ENCODE assay signal across 24 cellular contexts in genomic region chr12:113167868-113168267, GRCh38. TPM values are rescaled to one million over a fixed set of nuclear protein-coding genes. Genes with fewer than 3 reads are reported as not detected.
DNase-seq lines count a peak whose midpoint lies in the region; ATAC-seq, FAIRE-seq and TF ChIP-seq lines count a peak whose summit lies in the region.
"Had no signal": no experiment of that assay in that cellular context is flagged by ENCODE, and none has a peak within 500 bp of the region (broad histone marks: within the 10 kb centered on the region; RNA-seq: fewer than 3 reads in every experiment).

No MANE protein-coding gene starts in this region.

- in situ Hi-C loops in K562 (cut with MboI), result no loop called here

- CTCF ChIA-PET in K562 (lab: Yijun Ruan, JAX; ENCODE audit: low intra/inter-chr PET ratio), result interaction anchor here (0.6 kb wide), 2 partner anchors 138 to 910 kb away, joined by 4 read pairs; no protein-coding TSS in a partner anchor

- peak overlapping the region in 1 of 2 experiments; percentile 55; a peak in 1 of 4 replicates for H3K9ac ChIP-seq in K562 (ENCODE audit: insufficient read depth in 1 of 2, low read depth in 2 of 2, low read length in 2 of 2)

- H2AFZ ChIP-seq in K562 (ENCODE audit: low read depth, low read length), result no peak overlapping the region
- H2AFZ ChIP-seq: GM23338 had no signal

- peaks cover 6% of the 10 kb centered on the region; the same call in 1 of the 2 replicates for H4K20me1 ChIP-seq in K562 (replicated peaks; ENCODE audit: control insufficient read depth, insufficient read depth, low read length)

- no peak for DNase-seq in stimulated activated naive CD8-positive, alpha-beta T cell treated with anti-CD3 and anti-CD28 coated beads, Interleukin-15, amount 100 ng/mL, for 72 hours
- no peak for DNase-seq in stimulated activated naive CD8-positive, alpha-beta T cell treated with anti-CD3 and anti-CD28 coated beads, Interleukin-15, Interleukin-2, amounts not matched to agents 100 U/mL and 50 U/mL, for 24 hours
- no peak for DNase-seq in K562 (ENCODE audit: extremely low read depth in 1 of 4, low spot score in 3 of 4)
- DNase-seq in GM19238 (ENCODE audit: insufficient read length, low spot score), result no peak
- DNase-seq in activated T-cell treated with anti-CD3 and anti-CD28 coated beads, Interleukin-2, amount 50 U/mL, for 4 hours, result no peak
- DNase-seq: 8988T; C1 segment of cervical spinal cord; CD4-positive, CD25-positive, alpha-beta regulatory T cell; CD8-positive, alpha-beta memory T cell; COR-L47; DMS 273 treated with DMSO at 0.1 percent for 48 hours; DMS53; DND-41; EL; KG1 had no signal

- peaks cover 40% of the 10 kb centered on the region for H3K36me3 Mint-ChIP-seq in activated T-cell treated with anti-CD3 and anti-CD28 coated beads, Interleukin-2, amount 50 U/mL, for 4 hours (ENCODE audit: insufficient read depth)

- no peaks in the 10 kb centered on the region for H3K9me1 ChIP-seq in K562 (ENCODE audit: control insufficient read depth, insufficient read depth, low read length)

- ATAC-seq in stimulated activated naive CD8-positive, alpha-beta T cell treated with anti-CD3 and anti-CD28 coated beads, Interleukin-15, amount 100 ng/mL, for 72 hours, result peak; percentile 34
- ATAC-seq in stimulated activated naive CD8-positive, alpha-beta T cell treated with anti-CD3 and anti-CD28 coated beads, Interleukin-15, Interleukin-2, amounts not matched to agents 100 U/mL and 50 U/mL, for 24 hours, result no peak
- no peak for ATAC-seq in K562
- ATAC-seq in GM19035 (IDR thresholded peaks at IDR 0.05; ENCODE audit: unreplicated experiment), result no peak
- no peak for ATAC-seq in activated T-cell treated with anti-CD3 and anti-CD28 coated beads, Interleukin-2, amount 50 U/mL, for 4 hours
- ATAC-seq: GM12878, GM23338 had no signal

- H3K9me3 Mint-ChIP-seq in stimulated activated naive CD8-positive, alpha-beta T cell treated with anti-CD3 and anti-CD28 coated beads, Interleukin-15, amount 100 ng/mL, for 72 hours, result no peaks in the 10 kb centered on the region
- no peaks in the 10 kb centered on the region for H3K9me3 Mint-ChIP-seq in activated T-cell treated with anti-CD3 and anti-CD28 coated beads, Interleukin-2, amount 50 U/mL, for 4 hours
- H3K9me3 Mint-ChIP-seq: CD4-positive, CD25-positive, alpha-beta regulatory T cell; CD8-positive, alpha-beta memory T cell; GM23338; IgD-negative memory B cell had no signal

- H3K4me1 ChIP-seq in K562 (replicated peaks in 1 of 2; ENCODE audit: control insufficient read depth in 2 of 2, insufficient read depth in 2 of 2, low read length in 2 of 2), result peaks cover 0 to 23% of the 10 kb centered on the region in 2 experiments; a peak in 1 of 5 replicates

- intact Hi-C loops in K562 (cut with micrococcal nuclease), result no loop called here

- no peaks in the 10 kb centered on the region for H3K27me3 ChIP-seq in K562 (ENCODE audit: control insufficient read depth in 2 of 2, insufficient read depth in 2 of 2, low read length in 2 of 2)

- TF ChIP-seq CTCF in K562 (IDR thresholded peaks at IDR 0.05 in 2 of 3, conservative IDR thresholded peaks at IDR 0.05 in 1 of 3; ENCODE audit: insufficient read depth in 2 of 3, low read depth in 1 of 3, low read length in 3 of 3), result no peak

- no peaks in the 10 kb centered on the region for H3K79me2 ChIP-seq in K562 (ENCODE audit: control insufficient read depth, insufficient read depth, low read length)

- no peak overlapping the region for H3K4me3 Mint-ChIP-seq in stimulated activated naive CD8-positive, alpha-beta T cell treated with anti-CD3 and anti-CD28 coated beads, Interleukin-15, amount 100 ng/mL, for 72 hours
- H3K4me3 Mint-ChIP-seq in activated T-cell treated with anti-CD3 and anti-CD28 coated beads, Interleukin-2, amount 50 U/mL, for 4 hours, result no peak overlapping the region
- H3K4me3 Mint-ChIP-seq: CD4-positive, CD25-positive, alpha-beta regulatory T cell; CD8-positive, alpha-beta memory T cell; GM23338; IgD-negative memory B cell had no signal

- no peak overlapping the region for H3K4me3 ChIP-seq in K562
- H3K4me3 ChIP-seq: GM12878, GM23338 had no signal

- H3K4me1 Mint-ChIP-seq in stimulated activated naive CD8-positive, alpha-beta T cell treated with anti-CD3 and anti-CD28 coated beads, Interleukin-15, amount 100 ng/mL, for 72 hours, result no peaks in the 10 kb centered on the region
- H3K4me1 Mint-ChIP-seq in activated T-cell treated with anti-CD3 and anti-CD28 coated beads, Interleukin-2, amount 50 U/mL, for 4 hours (ENCODE audit: low read depth), result no peaks in the 10 kb centered on the region

- H3K27ac ChIP-seq in K562 (ENCODE audit: extremely low read depth, low read depth, low read length), result no peak overlapping the region

- no peaks in the 10 kb centered on the region for H3K27me3 Mint-ChIP-seq in stimulated activated naive CD8-positive, alpha-beta T cell treated with anti-CD3 and anti-CD28 coated beads, Interleukin-15, amount 100 ng/mL, for 72 hours
- no peaks in the 10 kb centered on the region for H3K27me3 Mint-ChIP-seq in activated T-cell treated with anti-CD3 and anti-CD28 coated beads, Interleukin-2, amount 50 U/mL, for 4 hours (ENCODE audit: low read depth)
- H3K27me3 Mint-ChIP-seq: CD4-positive, CD25-positive, alpha-beta regulatory T cell; CD8-positive, alpha-beta memory T cell; IgD-negative memory B cell had no signal

- FAIRE-seq in K562 (lab: Jason Lieb, UNC), result no peak
- FAIRE-seq: GM12878, H54, HTR-8/SVneo had no signal

- no peak for TF ChIP-seq POLR2A in K562 (conservative IDR thresholded peaks at IDR 0.05)

- no peak for TF ChIP-seq EP300 in K562 (IDR thresholded peaks at IDR 0.05; ENCODE audit: low read length)

- H3K9me3 ChIP-seq in K562 (replicated peaks; ENCODE audit: control insufficient read depth, insufficient read depth, low read depth, low read length), result no peaks in the 10 kb centered on the region

- no peak overlapping the region for H3K27ac Mint-ChIP-seq in stimulated activated naive CD8-positive, alpha-beta T cell treated with anti-CD3 and anti-CD28 coated beads, Interleukin-15, amount 100 ng/mL, for 72 hours
- H3K27ac Mint-ChIP-seq: CD4-positive, CD25-positive, alpha-beta regulatory T cell; GM23338; IgD-negative memory B cell had no signal

- BruUV-seq in K562 (replicated peaks; lab: Mats Ljungman, UMichigan), result no TSS peak

- H3K36me3 ChIP-seq in K562 (ENCODE audit: control insufficient read depth, insufficient read depth, low read length), result peaks cover 92% of the 10 kb centered on the region

- POLR2A ChIA-PET in K562 (lab: Yijun Ruan, JAX), result interaction anchor here (1.0 kb wide), 1 partner anchor 9 kb away, joined by 3 read pairs; no protein-coding TSS in a partner anchor

- no peak for TF ChIP-seq RAD21 in K562 (CRISPR knock-in tag; conservative IDR thresholded peaks at IDR 0.05 in 1 of 2, IDR thresholded peaks at IDR 0.05 in 1 of 2)

- H3K4me2 ChIP-seq in K562 (ENCODE audit: insufficient read depth, low read length), result no peak overlapping the region
- H3K4me2 ChIP-seq: GM23338 had no signal

- WGBS in K562 (ENCODE audit: insufficient coverage, low coverage, missing lambda C conversion rate), result 94% methylated on average over 8 of the region's 10 CpGs

RNA-seq across cellular contexts. Expression of gene DDX54, which starts 17.4 kb away (rescaled TPM):
- 60.9 and 181 TPM in 2 replicates for total RNA-seq in K562 (2011; cell fraction: chromatin; rRNA removed; ENCODE audit: low replicate concordance)
- total RNA-seq in K562 (2011; cell fraction: nucleolus; rRNA removed), result 87.0 and 87.2 TPM in 2 replicates
- total RNA-seq in K562 (2011; cell fraction: nucleoplasm; rRNA removed), result 56.8 and 61.4 TPM in 2 replicates
- 100 and 135 TPM in 2 replicates for total RNA-seq in K562 (2014; rRNA removed)
- 23.9 and 25.8 TPM in 2 replicates for total RNA-seq in K562 (2014; rRNA removed; fragmentation: Illumina TruSeq; extraction: Trizol)
- total RNA-seq in K562 (2015; rRNA removed; fragmentation: Illumina TruSeq; extraction: Trizol), result 48.5 and 51.4 TPM in 2 replicates
- total RNA-seq in K562 (2021), result 128 and 132 TPM in 2 replicates
- polyA plus RNA-seq in K562 (2011; rRNA removed), result 56.6 and 80.5 TPM in 2 replicates
- 71.0 and 78.8 TPM in 2 replicates for polyA plus RNA-seq in K562 (2011; cell fraction: cytosol; rRNA removed)
- 76.8 and 95.6 TPM in 2 replicates for polyA plus RNA-seq in K562 (2011; cell fraction: nucleus; rRNA removed)
- 48.8 and 67.9 TPM in 2 replicates for polyA plus RNA-seq in K562 (2012)
- 44.4 and 77.7 TPM in 2 replicates for polyA plus RNA-seq in K562 (2014; fragmentation: Illumina TruSeq; extraction: Trizol)
- 1 to 10 TPM; 1.4 to 3.1 TPM for polyA plus RNA-seq in K562 (2014; fragmentation: Nextera tagmentation; extraction: Ambion mirVana)
- 74.4 and 107 TPM in 2 replicates for polyA plus RNA-seq in K562 (2014; rRNA removed)
- 47.0 and 50.2 TPM in 2 replicates for polyA minus RNA-seq in K562 (2011; rRNA and poly(A)+ RNA removed)
- polyA minus RNA-seq in K562 (2011; cell fraction: cytosol; rRNA and poly(A)+ RNA removed), result 52.1 and 64.3 TPM in 2 replicates
- 31.1 and 49.1 TPM in 2 replicates for polyA minus RNA-seq in K562 (2011; cell fraction: nucleus; rRNA and poly(A)+ RNA removed)
- total RNA-seq in activated T-cell treated with anti-CD3 and anti-CD28 coated beads, Interleukin-2, amount 50 U/mL, for 4 hours, result 100 to 1,000 TPM; 213 to 236 (median 232) TPM

RNA-seq across cellular contexts. Expression of gene RITA1, which starts 17.7 kb away (rescaled TPM):
- 9.9 and 32.6 TPM in 2 replicates for total RNA-seq in K562 (2011; cell fraction: chromatin; rRNA removed; ENCODE audit: low replicate concordance)
- 18.9 and 25.0 TPM in 2 replicates for total RNA-seq in K562 (2011; cell fraction: nucleolus; rRNA removed)
- total RNA-seq in K562 (2011; cell fraction: nucleoplasm; rRNA removed), result 17.7 and 18.0 TPM in 2 replicates
- total RNA-seq in K562 (2014; rRNA removed) (40.4 and 52.0 TPM in 2 replicates), K562 (2014; rRNA removed; fragmentation: Illumina TruSeq; extraction: Trizol) (12.7 and 15.6 TPM in 2 replicates), K562 (2015; rRNA removed; fragmentation: Illumina TruSeq; extraction: Trizol) (34.3 and 36.7 TPM in 2 replicates), K562 (2021) (34.9 and 38.9 TPM in 2 replicates)
- polyA plus RNA-seq in K562 (2011; rRNA removed) (17.6 and 17.9 TPM in 2 replicates), K562 (2014; fragmentation: Illumina TruSeq; extraction: Trizol) (18.0 and 27.7 TPM in 2 replicates), K562 (2014; fragmentation: Nextera tagmentation; extraction: Ambion mirVana) (1 to 10 TPM; 2.8 to 3.5 TPM), K562 (2014; rRNA removed) (26.4 and 35.0 TPM in 2 replicates)
- polyA plus RNA-seq in K562 (2011; cell fraction: cytosol; rRNA removed), result 23.1 and 48.6 TPM in 2 replicates
- 10.9 and 15.7 TPM in 2 replicates for polyA plus RNA-seq in K562 (2011; cell fraction: nucleus; rRNA removed)
- polyA plus RNA-seq in K562 (2012), result 23.0 and 27.5 TPM in 2 replicates
- polyA minus RNA-seq in K562 (2011; rRNA and poly(A)+ RNA removed), result 10.0 and 13.0 TPM in 2 replicates
- 12.1 and 15.7 TPM in 2 replicates for polyA minus RNA-seq in K562 (2011; cell fraction: cytosol; rRNA and poly(A)+ RNA removed)
- polyA minus RNA-seq in K562 (2011; cell fraction: nucleus; rRNA and poly(A)+ RNA removed), result 11.0 and 11.4 TPM in 2 replicates
- total RNA-seq in activated T-cell treated with anti-CD3 and anti-CD28 coated beads, Interleukin-2, amount 50 U/mL, for 4 hours, result 10 to 100 TPM; 24.6 to 31.0 (median 27.5) TPM

RNA-seq across cellular contexts. Expression of gene CFAP73, which starts 18.3 kb away (rescaled TPM):
- total RNA-seq in K562 (2011; cell fraction: chromatin; rRNA removed; ENCODE audit: low replicate concordance), result not detected in 2 replicates
- not detected in 2 replicates for total RNA-seq in K562 (2011; cell fraction: nucleolus; rRNA removed)
- not detected in 2 replicates for total RNA-seq in K562 (2011; cell fraction: nucleoplasm; rRNA removed)
- total RNA-seq in K562 (2014; rRNA removed), result not detected in 2 replicates
- not detected in 2 replicates for total RNA-seq in K562 (2014; rRNA removed; fragmentation: Illumina TruSeq; extraction: Trizol)
- total RNA-seq in K562 (2015; rRNA removed; fragmentation: Illumina TruSeq; extraction: Trizol), result not detected in 2 replicates
- total RNA-seq in K562 (2021), result not detected in 2 replicates
- not detected in 2 replicates for polyA plus RNA-seq in K562 (2011; rRNA removed)
- not detected in 2 replicates for polyA plus RNA-seq in K562 (2011; cell fraction: cytosol; rRNA removed)
- not detected in 2 replicates for polyA plus RNA-seq in K562 (2011; cell fraction: nucleus; rRNA removed)
- polyA plus RNA-seq in K562 (2012), result 0.14 and 0.17 TPM in 2 replicates
- polyA plus RNA-seq in K562 (2014; fragmentation: Illumina TruSeq; extraction: Trizol), result not detected in 2 replicates
- not detected for polyA plus RNA-seq in K562 (2014; fragmentation: Nextera tagmentation; extraction: Ambion mirVana)
- polyA plus RNA-seq in K562 (2014; rRNA removed), result not detected in 2 replicates
- not detected in 2 replicates for polyA minus RNA-seq in K562 (2011; rRNA and poly(A)+ RNA removed)
- polyA minus RNA-seq in K562 (2011; cell fraction: cytosol; rRNA and poly(A)+ RNA removed), result not detected in 2 replicates
- polyA minus RNA-seq in K562 (2011; cell fraction: nucleus; rRNA and poly(A)+ RNA removed), result not detected in 2 replicates
- total RNA-seq in activated T-cell treated with anti-CD3 and anti-CD28 coated beads, Interleukin-2, amount 50 U/mL, for 4 hours, result under 1 TPM; 0.29 to 0.46 (median 0.38) TPM
- total RNA-seq: A673, G401 had no signal
- polyA plus RNA-seq: AG04450; CD4-positive, CD25-positive, alpha-beta regulatory T cell; CD8-positive, alpha-beta memory T cell; GM12878; IgD-negative memory B cell had no signal

RNA-seq across cellular contexts. Expression of gene RASAL1, which starts 32.3 kb away (rescaled TPM):
- total RNA-seq in K562 (2011; cell fraction: chromatin; rRNA removed; ENCODE audit: low replicate concordance), result 0.30 TPM in 1 of 2 replicates, not detected in the other
- 0.17 TPM in 1 of 2 replicates, not detected in the other for total RNA-seq in K562 (2011; cell fraction: nucleolus; rRNA removed)
- not detected in 2 replicates for total RNA-seq in K562 (2011; cell fraction: nucleoplasm; rRNA removed)
- total RNA-seq in K562 (2014; rRNA removed) (0.08 and 0.14 TPM in 2 replicates), K562 (2014; rRNA removed; fragmentation: Illumina TruSeq; extraction: Trizol) (not detected in 2 replicates), K562 (2015; rRNA removed; fragmentation: Illumina TruSeq; extraction: Trizol) (not detected in 2 replicates), K562 (2021) (0.16 TPM in 1 of 2 replicates, not detected in the other)
- polyA plus RNA-seq in K562 (2011; rRNA removed) (0.06 TPM in 1 of 2 replicates, not detected in the other), K562 (2014; fragmentation: Illumina TruSeq; extraction: Trizol) (not detected in 2 replicates), K562 (2014; fragmentation: Nextera tagmentation; extraction: Ambion mirVana) (not detected), K562 (2014; rRNA removed) (not detected in 2 replicates)
- polyA plus RNA-seq in K562 (2011; cell fraction: cytosol; rRNA removed), result 0.03 TPM in 1 of 2 replicates, not detected in the other
- 0.07 and 0.18 TPM in 2 replicates for polyA plus RNA-seq in K562 (2011; cell fraction: nucleus; rRNA removed)
- polyA plus RNA-seq in K562 (2012), result 0.04 TPM in 1 of 2 replicates, not detected in the other
- not detected in 2 replicates for polyA minus RNA-seq in K562 (2011; rRNA and poly(A)+ RNA removed)
- not detected in 2 replicates for polyA minus RNA-seq in K562 (2011; cell fraction: cytosol; rRNA and poly(A)+ RNA removed)
- polyA minus RNA-seq in K562 (2011; cell fraction: nucleus; rRNA and poly(A)+ RNA removed), result not detected in 2 replicates
- 1 to 10 TPM in 1 of 3 donors, under 1 TPM in 2; 0.58 to 1.1 (median 0.87) TPM for total RNA-seq in activated T-cell treated with anti-CD3 and anti-CD28 coated beads, Interleukin-2, amount 50 U/mL, for 4 hours
- total RNA-seq: CD4-positive, CD25-positive, alpha-beta regulatory T cell had no signal
- polyA plus RNA-seq: AG04450, IgD-negative memory B cell had no signal

RNA-seq across cellular contexts. Expression of gene TPCN1, which starts 53.4 kb away (rescaled TPM):
- total RNA-seq in K562 (2011; cell fraction: chromatin; rRNA removed; ENCODE audit: low replicate concordance), result 112 and 252 TPM in 2 replicates
- 110 and 123 TPM in 2 replicates for total RNA-seq in K562 (2011; cell fraction: nucleolus; rRNA removed)
- 98.7 and 108 TPM in 2 replicates for total RNA-seq in K562 (2011; cell fraction: nucleoplasm; rRNA removed)
- total RNA-seq in K562 (2014; rRNA removed) (6.4 and 9.2 TPM in 2 replicates), K562 (2014; rRNA removed; fragmentation: Illumina TruSeq; extraction: Trizol) (5.5 and 6.1 TPM in 2 replicates), K562 (2015; rRNA removed; fragmentation: Illumina TruSeq; extraction: Trizol) (7.4 and 7.8 TPM in 2 replicates), K562 (2021) (23.8 and 27.2 TPM in 2 replicates)
- polyA plus RNA-seq in K562 (2011; rRNA removed) (12.8 and 18.9 TPM in 2 replicates), K562 (2014; fragmentation: Illumina TruSeq; extraction: Trizol) (16.2 and 17.0 TPM in 2 replicates), K562 (2014; fragmentation: Nextera tagmentation; extraction: Ambion mirVana) (1 to 10 TPM in 1 of 2 experiments, under 1 TPM in 1; 0.80 to 1.1 TPM), K562 (2014; rRNA removed) (19.2 and 19.3 TPM in 2 replicates)
- polyA plus RNA-seq in K562 (2011; cell fraction: cytosol; rRNA removed), result 8.0 and 10.3 TPM in 2 replicates
- 137 and 160 TPM in 2 replicates for polyA plus RNA-seq in K562 (2011; cell fraction: nucleus; rRNA removed)
- polyA plus RNA-seq in K562 (2012), result 20.9 and 33.9 TPM in 2 replicates
- 7.8 and 12.1 TPM in 2 replicates for polyA minus RNA-seq in K562 (2011; rRNA and poly(A)+ RNA removed)
- polyA minus RNA-seq in K562 (2011; cell fraction: cytosol; rRNA and poly(A)+ RNA removed), result 17.9 and 21.8 TPM in 2 replicates
- 30.6 and 40.4 TPM in 2 replicates for polyA minus RNA-seq in K562 (2011; cell fraction: nucleus; rRNA and poly(A)+ RNA removed)
- total RNA-seq in activated T-cell treated with anti-CD3 and anti-CD28 coated beads, Interleukin-2, amount 50 U/mL, for 4 hours, result 10 to 100 TPM; 17.5 to 23.7 (median 20.8) TPM
